Comparison of ENCODE assay signal across 15 cellular contexts in the genomic region with DNA sequence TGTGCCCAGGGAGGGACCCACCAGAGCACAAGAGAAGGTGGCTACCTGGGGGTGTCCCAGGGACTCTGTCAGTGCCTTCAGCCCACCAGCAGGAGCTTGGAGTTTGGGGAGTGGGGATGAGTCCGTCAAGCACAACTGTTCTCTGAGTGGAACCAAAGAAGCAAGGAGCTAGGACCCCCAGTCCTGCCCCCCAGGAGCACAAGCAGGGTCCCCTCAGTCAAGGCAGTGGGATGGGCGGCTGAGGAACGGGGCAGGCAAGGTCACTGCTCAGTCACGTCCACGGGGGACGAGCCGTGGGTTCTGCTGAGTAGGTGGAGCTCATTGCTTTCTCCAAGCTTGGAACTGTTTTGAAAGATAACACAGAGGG. TPM values are rescaled to one million over a fixed set of nuclear protein-coding genes. Genes with fewer than 3 reads are reported as not detected.
A peak's percentile ranks its signal among the peaks of the same experiment; 100 is the strongest.
DNase-seq lines count a peak whose midpoint lies in the region; ATAC-seq, FAIRE-seq and TF ChIP-seq lines count a peak whose summit lies in the region.
"Had no signal": no experiment of that assay in that cellular context is flagged by ENCODE, and none has a peak within 500 bp of the region (broad histone marks: within the 10 kb centered on the region; RNA-seq: fewer than 3 reads in every experiment).

No MANE protein-coding gene starts in this region.

- POLR2A ChIA-PET in activated CD4-positive, alpha-beta T cell treated with anti-CD3 and anti-CD28 coated beads, Interleukin-2, amount 10 ng/mL, durations not matched to agents 7 days and 5 days (lab: Charles Lee) = interaction anchor here (0.6 kb wide), 1 partner anchor 39 kb away, joined by 3 read pairs; no protein-coding TSS in a partner anchor
- POLR2A ChIA-PET in activated CD8-positive, alpha-beta T cell treated with anti-CD3 and anti-CD28 coated beads, Interleukin-2, amount 10 ng/mL, durations not matched to agents 7 days and 5 days (lab: Charles Lee) = interaction anchor here (1.0 to 1.4 kb wide), 3 partner anchors 11 to 13 kb away, joined by 3 to 4 read pairs (median 3); no protein-coding TSS in a partner anchor

- H3K9me3 Mint-ChIP-seq in activated CD4-positive, alpha-beta T cell treated with anti-CD3 and anti-CD28 coated beads, Interleukin-2, amount 10 ng/mL, durations not matched to agents 7 days and 5 days = no peaks in the 10 kb centered on the region
- no peaks in the 10 kb centered on the region for H3K9me3 Mint-ChIP-seq in activated CD8-positive, alpha-beta T cell treated with anti-CD3 and anti-CD28 coated beads, Interleukin-2, amount 10 ng/mL, durations not matched to agents 7 days and 5 days (ENCODE audit: insufficient read depth)
- H3K9me3 Mint-ChIP-seq: neural crest cell had no signal

- H3K27ac ChIP-seq in kidney (ENCODE audit: low read depth in 2 of 2, low read length in 2 of 2) = no peak overlapping the region
- H3K27ac ChIP-seq in tibial artery = no peak overlapping the region
- H3K27ac ChIP-seq: KMS-11, VCaP had no signal

- H3K36me3 ChIP-seq in kidney (ENCODE audit: control insufficient read depth in 1 of 2, insufficient read depth in 2 of 2, low read length in 2 of 2) = peaks cover 0 to 10% of the 10 kb centered on the region in 2 donors
- H3K36me3 ChIP-seq in tibial artery = peaks cover 4 to 40% (median 38%) of the 10 kb centered on the region in 3 donors

- H3K4me1 ChIP-seq in kidney (ENCODE audit: control insufficient read depth in 1 of 2, insufficient read depth in 1 of 2, low read depth in 1 of 2, low read length in 2 of 2) (peaks cover 0 to 11% of the 10 kb centered on the region in 2 donors), tibial artery (no peaks in the 10 kb centered on the region)

- FAIRE-seq in kidney (lab: Jason Lieb, UNC) = no peak
- FAIRE-seq in RCC 7860 (lab: Jason Lieb, UNC) = no peak

- no peaks in the 10 kb centered on the region for H3K36me3 Mint-ChIP-seq in activated CD4-positive, alpha-beta T cell treated with anti-CD3 and anti-CD28 coated beads, Interleukin-2, amount 10 ng/mL, durations not matched to agents 7 days and 5 days (ENCODE audit: low read depth)
- peaks cover 43% of the 10 kb centered on the region for H3K36me3 Mint-ChIP-seq in activated CD8-positive, alpha-beta T cell treated with anti-CD3 and anti-CD28 coated beads, Interleukin-2, amount 10 ng/mL, durations not matched to agents 7 days and 5 days (ENCODE audit: low read depth)

- H3K27ac Mint-ChIP-seq in activated CD4-positive, alpha-beta T cell treated with anti-CD3 and anti-CD28 coated beads, Interleukin-2, amount 10 ng/mL, durations not matched to agents 7 days and 5 days = peak overlapping the region; percentile 13
- peak overlapping the region; percentile 91 for H3K27ac Mint-ChIP-seq in activated CD8-positive, alpha-beta T cell treated with anti-CD3 and anti-CD28 coated beads, Interleukin-2, amount 10 ng/mL, durations not matched to agents 7 days and 5 days

- ATAC-seq in activated CD8-positive, alpha-beta T cell treated with anti-CD3 and anti-CD28 coated beads, Interleukin-2, amount 10 ng/mL, durations not matched to agents 7 days and 5 days = no peak
- no peak for ATAC-seq in HG03460 (IDR thresholded peaks at IDR 0.05; ENCODE audit: unreplicated experiment)
- no peak for ATAC-seq in HG02642 (IDR thresholded peaks at IDR 0.05; ENCODE audit: poor library complexity, unreplicated experiment)
- ATAC-seq: left lobe of liver had no signal

- DNase-seq in activated CD4-positive, alpha-beta T cell treated with anti-CD3 and anti-CD28 coated beads, Interleukin-2, amount 10 ng/mL, durations not matched to agents 7 days and 5 days = no peak
- DNase-seq in activated CD4-positive, alpha-beta T cell treated with anti-CD3 and anti-CD28 coated beads for 1 hour = no peak
- no peak for DNase-seq in activated CD8-positive, alpha-beta T cell treated with anti-CD3 and anti-CD28 coated beads, Interleukin-2, amount 10 ng/mL, durations not matched to agents 7 days and 5 days
- DNase-seq in kidney = peak; percentile 64
- DNase-seq in tibial artery = peak; percentile 7 to 39
- no peak for DNase-seq in RCC 7860 (ENCODE audit: low spot score)
- DNase-seq: 8988T, NCI-H187 treated with DMSO at 0.1 percent for 48 hours had no signal

- H3K4me3 Mint-ChIP-seq in activated CD4-positive, alpha-beta T cell treated with anti-CD3 and anti-CD28 coated beads, Interleukin-2, amount 10 ng/mL, durations not matched to agents 7 days and 5 days = no peak overlapping the region
- no peak overlapping the region for H3K4me3 Mint-ChIP-seq in activated CD8-positive, alpha-beta T cell treated with anti-CD3 and anti-CD28 coated beads, Interleukin-2, amount 10 ng/mL, durations not matched to agents 7 days and 5 days
- H3K4me3 Mint-ChIP-seq: neural crest cell had no signal

- intact Hi-C loops in kidney (cut with DNase I) = no loop called here
- intact Hi-C loops in tibial artery (cut with DNase I; ENCODE audit: low total_unique reads) = no loop called here

- peaks cover 29% of the 10 kb centered on the region for H3K4me1 Mint-ChIP-seq in activated CD4-positive, alpha-beta T cell treated with anti-CD3 and anti-CD28 coated beads, Interleukin-2, amount 10 ng/mL, durations not matched to agents 7 days and 5 days
- peaks cover 51% of the 10 kb centered on the region for H3K4me1 Mint-ChIP-seq in activated CD8-positive, alpha-beta T cell treated with anti-CD3 and anti-CD28 coated beads, Interleukin-2, amount 10 ng/mL, durations not matched to agents 7 days and 5 days (ENCODE audit: low read depth)

- no peaks in the 10 kb centered on the region for H3K27me3 ChIP-seq in tibial artery

- H3K27me3 Mint-ChIP-seq in activated CD4-positive, alpha-beta T cell treated with anti-CD3 and anti-CD28 coated beads, Interleukin-2, amount 10 ng/mL, durations not matched to agents 7 days and 5 days = no peaks in the 10 kb centered on the region
- no peaks in the 10 kb centered on the region for H3K27me3 Mint-ChIP-seq in activated CD8-positive, alpha-beta T cell treated with anti-CD3 and anti-CD28 coated beads, Interleukin-2, amount 10 ng/mL, durations not matched to agents 7 days and 5 days (ENCODE audit: low read depth)

- CTCF ChIA-PET in activated CD4-positive, alpha-beta T cell treated with anti-CD3 and anti-CD28 coated beads, Interleukin-2, amount 10 ng/mL, durations not matched to agents 7 days and 5 days (lab: Charles Lee) = interaction anchor here (0.8 to 1.2 kb wide), 3 partner anchors 9 to 322 kb away, joined by 3 read pairs; no protein-coding TSS in a partner anchor
- CTCF ChIA-PET in activated CD8-positive, alpha-beta T cell treated with anti-CD3 and anti-CD28 coated beads, Interleukin-2, amount 10 ng/mL, durations not matched to agents 7 days and 5 days (lab: Charles Lee) = interaction anchor here (0.7 to 3.9 kb wide), 14 partner anchors 11 to 109 kb away, joined by 3 to 18 read pairs (median 5); partner anchors contain the start of gene ITM2C

- H3K9me3 ChIP-seq in kidney (ENCODE audit: control insufficient read depth in 1 of 2, low read length in 2 of 2) (no peaks in the 10 kb centered on the region), tibial artery (no peaks in the 10 kb centered on the region)

- H3K4me3 ChIP-seq in kidney (ENCODE audit: low read length in 2 of 2) = no peak overlapping the region
- H3K4me3 ChIP-seq in tibial artery = no peak overlapping the region

- TF ChIP-seq CTCF in kidney (IDR thresholded peaks at IDR 0.05; ENCODE audit: borderline replicate concordance, extremely low read depth, insufficient read depth) (no peak), tibial artery (IDR thresholded peaks at IDR 0.05) (no peak)

- H3K9ac ChIP-seq in kidney (ENCODE audit: low read length in 2 of 2) = no peak overlapping the region
- H3K9ac ChIP-seq: KMS-11 had no signal

RNA-seq across cellular contexts. Expression of gene ITM2C, which starts 13.8 kb away (rescaled TPM):
- total RNA-seq in activated CD4-positive, alpha-beta T cell treated with anti-CD3 and anti-CD28 coated beads, Interleukin-2, amount 10 ng/mL, durations not matched to agents 7 days and 5 days = 10 to 100 TPM; 29.4 to 30.4 TPM
- total RNA-seq in activated CD8-positive, alpha-beta T cell treated with anti-CD3 and anti-CD28 coated beads, Interleukin-2, amount 10 ng/mL, durations not matched to agents 7 days and 5 days = 10 to 100 TPM; 77.2 to 79.5 TPM
- 1,131 TPM for total RNA-seq in kidney
- polyA plus RNA-seq in kidney (ENCODE audit: insufficient read depth, low read depth, low replicate concordance) = 308 TPM

RNA-seq across cellular contexts. Expression of gene GPR55, which starts 46.5 kb away (rescaled TPM):
- 1 to 10 TPM; 9.2 to 9.4 TPM for total RNA-seq in activated CD4-positive, alpha-beta T cell treated with anti-CD3 and anti-CD28 coated beads, Interleukin-2, amount 10 ng/mL, durations not matched to agents 7 days and 5 days
- 10 to 100 TPM; 12.3 to 12.5 TPM for total RNA-seq in activated CD8-positive, alpha-beta T cell treated with anti-CD3 and anti-CD28 coated beads, Interleukin-2, amount 10 ng/mL, durations not matched to agents 7 days and 5 days
- total RNA-seq in kidney = 0.69 TPM
- not detected for polyA plus RNA-seq in kidney (ENCODE audit: insufficient read depth, low read depth, low replicate concordance)
- total RNA-seq: left lobe of liver, neural crest cell, skeletal muscle tissue had no signal

Comparison
In these comparisons a context has a peak if more than half of its experiments do, and no peak if none do; other contexts are left out.
1. DNase-seq: peak in kidney (single experiment) and tibial artery (2 of 2); none in activated CD4-positive, alpha-beta T cell treated with anti-CD3 and anti-CD28 coated beads, Interleukin-2, amount 10 ng/mL, durations not matched to agents 7 days and 5 days (single experiment), activated CD4-positive, alpha-beta T cell treated with anti-CD3 and anti-CD28 coated beads for 1 hour (single experiment), activated CD8-positive, alpha-beta T cell treated with anti-CD3 and anti-CD28 coated beads, Interleukin-2, amount 10 ng/mL, durations not matched to agents 7 days and 5 days (single experiment) and RCC 7860 (single experiment).
2. RNA of gene ITM2C, which starts 13.8 kb away (total RNA-seq): 1,131 TPM in kidney (single experiment); 77.2 to 79.5 TPM in activated CD8-positive, alpha-beta T cell treated with anti-CD3 and anti-CD28 coated beads, Interleukin-2, amount 10 ng/mL, durations not matched to agents 7 days and 5 days and 29.4 to 30.4 TPM in activated CD4-positive, alpha-beta T cell treated with anti-CD3 and anti-CD28 coated beads, Interleukin-2, amount 10 ng/mL, durations not matched to agents 7 days and 5 days; every median in the first group is over 10 times any median in the second.